21 cellular contexts compared by ENCODE assay signal in the genomic region with DNA sequence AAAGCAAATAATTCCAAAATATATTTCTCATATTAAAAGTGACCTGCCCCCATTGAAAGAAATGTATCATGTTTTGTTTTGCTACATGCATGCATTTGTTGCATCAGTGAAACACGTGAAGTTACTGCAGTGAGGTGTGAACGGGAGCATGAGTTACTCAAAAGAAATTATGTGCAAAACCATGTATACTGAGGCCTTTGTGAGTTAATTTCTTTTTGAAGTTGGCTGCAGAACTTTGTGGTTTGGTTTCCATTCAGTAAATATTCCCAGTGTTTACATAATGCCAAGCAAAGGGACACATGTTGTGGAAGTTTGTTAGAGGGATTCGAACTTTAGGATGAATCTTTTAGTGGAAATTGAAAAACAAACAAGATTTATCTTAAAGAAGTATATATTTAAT.
"Had no signal": no experiment of that assay in that cellular context is flagged by ENCODE, and none has a peak within 500 bp of the region (broad histone marks: within the 10 kb centered on the region; RNA-seq: fewer than 3 reads in every experiment).

No MANE protein-coding gene starts in this region.

- H3K27ac ChIP-seq: left ventricle myocardium inferior, lower lobe of right lung, neural progenitor cell, pancreas, stomach, thoracic aorta, transverse colon, uterus had no signal

- H3K4me2 ChIP-seq: neural progenitor cell had no signal

- H3K4me3 ChIP-seq: left ventricle myocardium inferior, lower lobe of right lung, neural progenitor cell, pancreas, stomach, thoracic aorta, transverse colon, uterus had no signal

- H3K9ac ChIP-seq: neural progenitor cell had no signal

- H2AFZ ChIP-seq: neural progenitor cell had no signal

- H3K27me3 Mint-ChIP-seq: memory B cell; natural killer cell treated with Interleukin-12 subunit alpha and Interleukin-12 subunit beta and Interleukin-15 and Interleukin-18, amount 100 ng/mL, for 72 hours; progenitor cell of endocrine pancreas; stimulated activated memory B cell treated with anti-CD40 and anti-IgM and Interleukin-4, amounts not matched to agents 10 μg/mL and 1 μg/mL and 100 μg/mL, for 72 hours had no signal

- H3K4me3 Mint-ChIP-seq: immature natural killer cell; memory B cell; natural killer cell treated with Interleukin-12 subunit alpha and Interleukin-12 subunit beta and Interleukin-15 and Interleukin-18, amount 100 ng/mL, for 72 hours; neural progenitor cell; stimulated activated memory B cell treated with anti-CD40 and anti-IgM and Interleukin-4, amounts not matched to agents 10 μg/mL and 1 μg/mL and 100 μg/mL, for 72 hours had no signal

- H3K9me3 Mint-ChIP-seq: natural killer cell treated with Interleukin-12 subunit alpha and Interleukin-12 subunit beta and Interleukin-15 and Interleukin-18, amount 100 ng/mL, for 72 hours; neural progenitor cell had no signal

- H3K27me3 ChIP-seq: neural progenitor cell, pancreas, stomach, transverse colon, uterus had no signal

- H3K9me3 ChIP-seq: left ventricle myocardium inferior, lower lobe of right lung, pancreas, stomach, thoracic aorta, transverse colon, uterus had no signal

- H3K4me1 ChIP-seq: left ventricle myocardium inferior, lower lobe of right lung, neural progenitor cell, pancreas, stomach, transverse colon, uterus had no signal

- H3K36me3 ChIP-seq: left ventricle myocardium inferior, lower lobe of right lung, neural progenitor cell, pancreas, stomach, thoracic aorta, transverse colon, uterus had no signal

- DNase-seq: cortex of kidney; effector memory CD4-positive, alpha-beta T cell; foreskin fibroblast; immature natural killer cell; left ventricle myocardium inferior; lower lobe of right lung; midbrain; nucleus accumbens; pancreas; right cardiac atrium; stimulated activated CD4-positive, alpha-beta T cell treated with anti-CD3 and anti-CD28 coated beads, Interleukin-4, amount 100 ng/mL, for 1 hour; stomach; substantia nigra; transverse colon; uterus had no signal

- H3K27ac Mint-ChIP-seq: immature natural killer cell; memory B cell; natural killer cell treated with Interleukin-12 subunit alpha and Interleukin-12 subunit beta and Interleukin-15 and Interleukin-18, amount 100 ng/mL, for 72 hours; neural progenitor cell; progenitor cell of endocrine pancreas; stimulated activated memory B cell treated with anti-CD40 and anti-IgM and Interleukin-4, amounts not matched to agents 10 μg/mL and 1 μg/mL and 100 μg/mL, for 72 hours had no signal

- H3K36me3 Mint-ChIP-seq: immature natural killer cell; memory B cell; natural killer cell treated with Interleukin-12 subunit alpha and Interleukin-12 subunit beta and Interleukin-15 and Interleukin-18, amount 100 ng/mL, for 72 hours; neural progenitor cell; stimulated activated memory B cell treated with anti-CD40 and anti-IgM and Interleukin-4, amounts not matched to agents 10 μg/mL and 1 μg/mL and 100 μg/mL, for 72 hours had no signal

- H3K4me1 Mint-ChIP-seq: immature natural killer cell; memory B cell; neural progenitor cell; stimulated activated memory B cell treated with anti-CD40 and anti-IgM and Interleukin-4, amounts not matched to agents 10 μg/mL and 1 μg/mL and 100 μg/mL, for 72 hours had no signal
